In the genomic region with DNA sequence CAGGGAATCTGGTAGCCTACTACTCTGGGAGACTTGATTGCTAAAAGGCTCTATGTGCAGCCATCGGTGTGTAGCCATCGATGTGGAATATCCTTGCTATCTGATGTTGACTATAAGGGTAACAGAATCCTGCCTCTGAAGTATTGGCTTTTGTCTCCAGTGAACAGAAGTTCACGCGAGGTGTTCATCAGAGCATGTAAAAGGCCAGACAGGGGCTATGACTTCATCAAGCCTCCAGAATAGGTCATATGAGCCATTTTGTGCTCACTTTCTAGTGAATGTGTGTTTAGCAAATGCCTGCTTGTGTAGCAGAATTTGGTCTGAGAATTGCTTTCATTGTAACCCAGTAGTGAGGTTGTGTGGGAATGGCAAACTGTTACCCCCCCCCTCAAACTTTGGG, we compare ENCODE assay signal across 31 cellular contexts.
"Had no signal": no experiment of that assay in that cellular context is flagged by ENCODE, and none has a peak within 500 bp of the region (broad histone marks: within the 10 kb centered on the region; RNA-seq: fewer than 3 reads in every experiment).

No MANE protein-coding gene starts in this region.

- H3K27me3 ChIP-seq: MG63, SJCRH30 had no signal

- ATAC-seq: activated CD8-positive, alpha-beta memory T cell treated with anti-CD3 and anti-CD28 coated beads, Interleukin-2, amount 10 ng/mL, durations not matched to agents 7 days and 5 days; activated naive CD8-positive, alpha-beta T cell treated with anti-CD3 and anti-CD28 coated beads, Interleukin-2, amount 50 U/mL, for 24 hours; Panc1 had no signal

- H3K4me3 ChIP-seq: MG63, SJCRH30, SK-N-MC had no signal

- H3K9me3 ChIP-seq: MG63, SJCRH30 had no signal

- H3K27ac ChIP-seq: SJCRH30, SK-N-MC, WERI-Rb-1 had no signal

- H3K36me3 ChIP-seq: MG63, SJCRH30, WERI-Rb-1 had no signal

- DNase-seq: activated CD4-positive, alpha-beta memory T cell treated with anti-CD3 and anti-CD28 coated beads, Interleukin-2, amount 10 ng/mL, durations not matched to agents 7 days and 5 days; activated CD4-positive, alpha-beta T cell treated with anti-CD3 and anti-CD28 coated beads for 1 hour; activated CD4-positive, alpha-beta T cell treated with anti-CD3 and anti-CD28 coated beads for 48 hours; activated CD4-positive, CD25-positive, alpha-beta regulatory T cell; activated CD8-positive, alpha-beta memory T cell treated with anti-CD3 and anti-CD28 coated beads for 24 hours; activated CD8-positive, alpha-beta memory T cell treated with anti-CD3 and anti-CD28 coated beads, Interleukin-2, amount 10 ng/mL, durations not matched to agents 7 days and 5 days; activated CD8-positive, alpha-beta memory T cell treated with anti-CD3 and anti-CD28 coated beads, Interleukin-2, amount 50 U/mL, for 48 hours; activated effector memory CD4-positive, alpha-beta T cell treated with Interleukin-2 at 50 U/mL for 16 hours; activated naive CD4-positive, alpha-beta T cell treated with anti-CD3 and anti-CD28 coated beads, Interleukin-2, amount 10 ng/mL, durations not matched to agents 7 days and 5 days; activated naive CD8-positive, alpha-beta T cell treated with anti-CD3 and anti-CD28 coated beads, Interleukin-2, amount 50 U/mL, for 24 hours; activated T-cell treated with anti-CD3 and anti-CD28 coated beads, Interleukin-2, amount 50 U/mL, for 48 hours; anterior cingulate cortex; caudate nucleus; cerebellar nuclear complex; MG63; NCI-H1048; NCI-H1105 treated with DMSO at 0.1 percent for 48 hours; NCI-H1436; NCI-H1694; NCI-H1930; NCI-H2081 treated with DMSO at 0.1 percent for 48 hours; NCI-H2171 treated with DMSO at 0.1 percent for 48 hours; NCI-H226; NCI-H446 treated with DMSO at 0.1 percent for 48 hours; NCI-H524; SHP77; SJCRH30; T1000; WERI-Rb-1 had no signal
